In the genomic region with DNA sequence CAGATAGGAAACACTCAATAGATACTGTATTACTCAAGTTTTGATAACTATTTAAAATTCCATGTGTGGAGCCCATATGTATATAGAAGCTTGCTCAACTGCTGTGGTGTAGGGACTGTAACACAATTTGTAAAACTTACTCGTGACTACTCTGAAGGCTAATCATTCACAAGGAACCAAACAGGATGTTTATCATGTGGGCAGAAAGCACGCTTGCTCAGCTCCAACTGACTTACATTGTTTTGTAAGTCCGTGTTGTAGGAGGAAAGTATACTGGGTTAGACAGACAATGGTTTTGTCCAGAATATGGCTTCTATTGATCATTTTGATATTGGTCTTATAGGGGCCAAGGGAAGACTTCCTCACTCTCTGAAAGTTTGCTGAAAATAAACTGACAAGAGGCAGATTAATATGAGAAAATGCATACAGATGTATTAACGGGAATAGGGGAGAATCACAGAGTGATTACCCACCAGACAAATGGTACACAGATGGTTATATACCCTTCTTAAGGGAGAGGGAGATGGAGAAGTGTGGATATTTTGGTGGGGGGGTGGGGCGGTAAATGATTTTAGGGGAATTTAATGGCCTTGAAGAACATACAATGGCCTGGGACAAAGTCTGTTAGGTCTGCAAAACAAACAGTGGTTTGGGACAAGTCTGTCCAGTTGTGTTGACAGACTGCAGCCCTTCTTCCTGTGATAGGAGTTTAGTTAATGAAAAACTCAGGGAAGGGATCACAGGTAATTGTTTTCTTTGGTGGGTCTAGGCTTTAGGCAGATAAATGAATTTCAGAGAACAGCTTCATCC, we compare ENCODE assay signal across 1 cellular context.
A peak's percentile ranks its signal among the peaks of the same experiment; 100 is the strongest.
TF ChIP-seq lines count a peak whose summit lies in the region.

No MANE protein-coding gene starts in this region.

TF ChIP-seq in HepG2, 621 proteins besides CTCF, POLR2A, EP300 and RAD21 (continued from another document and continues in another):
- TF ChIP-seq, protein P1, sequence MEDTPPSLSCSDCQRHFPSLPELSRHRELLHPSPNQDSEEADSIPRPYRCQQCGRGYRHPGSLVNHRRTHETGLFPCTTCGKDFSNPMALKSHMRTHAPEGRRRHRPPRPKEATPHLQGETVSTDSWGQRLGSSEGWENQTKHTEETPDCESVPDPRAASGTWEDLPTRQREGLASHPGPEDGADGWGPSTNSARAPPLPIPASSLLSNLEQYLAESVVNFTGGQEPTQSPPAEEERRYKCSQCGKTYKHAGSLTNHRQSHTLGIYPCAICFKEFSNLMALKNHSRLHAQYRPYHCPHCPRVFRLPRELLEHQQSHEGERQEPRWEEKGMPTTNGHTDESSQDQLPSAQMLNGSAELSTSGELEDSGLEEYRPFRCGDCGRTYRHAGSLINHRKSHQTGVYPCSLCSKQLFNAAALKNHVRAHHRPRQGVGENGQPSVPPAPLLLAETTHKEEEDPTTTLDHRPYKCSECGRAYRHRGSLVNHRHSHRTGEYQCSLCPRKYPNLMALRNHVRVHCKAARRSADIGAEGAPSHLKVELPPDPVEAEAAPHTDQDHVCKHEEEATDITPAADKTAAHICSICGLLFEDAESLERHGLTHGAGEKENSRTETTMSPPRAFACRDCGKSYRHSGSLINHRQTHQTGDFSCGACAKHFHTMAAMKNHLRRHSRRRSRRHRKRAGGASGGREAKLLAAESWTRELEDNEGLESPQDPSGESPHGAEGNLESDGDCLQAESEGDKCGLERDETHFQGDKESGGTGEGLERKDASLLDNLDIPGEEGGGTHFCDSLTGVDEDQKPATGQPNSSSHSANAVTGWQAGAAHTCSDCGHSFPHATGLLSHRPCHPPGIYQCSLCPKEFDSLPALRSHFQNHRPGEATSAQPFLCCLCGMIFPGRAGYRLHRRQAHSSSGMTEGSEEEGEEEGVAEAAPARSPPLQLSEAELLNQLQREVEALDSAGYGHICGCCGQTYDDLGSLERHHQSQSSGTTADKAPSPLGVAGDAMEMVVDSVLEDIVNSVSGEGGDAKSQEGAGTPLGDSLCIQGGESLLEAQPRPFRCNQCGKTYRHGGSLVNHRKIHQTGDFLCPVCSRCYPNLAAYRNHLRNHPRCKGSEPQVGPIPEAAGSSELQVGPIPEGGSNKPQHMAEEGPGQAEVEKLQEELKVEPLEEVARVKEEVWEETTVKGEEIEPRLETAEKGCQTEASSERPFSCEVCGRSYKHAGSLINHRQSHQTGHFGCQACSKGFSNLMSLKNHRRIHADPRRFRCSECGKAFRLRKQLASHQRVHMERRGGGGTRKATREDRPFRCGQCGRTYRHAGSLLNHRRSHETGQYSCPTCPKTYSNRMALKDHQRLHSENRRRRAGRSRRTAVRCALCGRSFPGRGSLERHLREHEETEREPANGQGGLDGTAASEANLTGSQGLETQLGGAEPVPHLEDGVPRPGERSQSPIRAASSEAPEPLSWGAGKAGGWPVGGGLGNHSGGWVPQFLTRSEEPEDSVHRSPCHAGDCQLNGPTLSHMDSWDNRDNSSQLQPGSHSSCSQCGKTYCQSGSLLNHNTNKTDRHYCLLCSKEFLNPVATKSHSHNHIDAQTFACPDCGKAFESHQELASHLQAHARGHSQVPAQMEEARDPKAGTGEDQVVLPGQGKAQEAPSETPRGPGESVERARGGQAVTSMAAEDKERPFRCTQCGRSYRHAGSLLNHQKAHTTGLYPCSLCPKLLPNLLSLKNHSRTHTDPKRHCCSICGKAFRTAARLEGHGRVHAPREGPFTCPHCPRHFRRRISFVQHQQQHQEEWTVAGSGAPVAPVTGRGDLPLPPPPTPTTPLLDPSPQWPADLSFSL (CRISPR knock-in tag; IDR thresholded peaks at IDR 0.05): 0 out of 2 replicates have a peak, but pooled peaks have one; percentile 24
- no peak for TF ChIP-seq GABPA (IDR thresholded peaks at IDR 0.05; ENCODE audit: low read depth, low read length)
- peak; percentile 41 for TF ChIP-seq GABPA (CRISPR knock-in tag; IDR thresholded peaks at IDR 0.05; ENCODE audit: low read depth)
- TF ChIP-seq KDM3A (CRISPR knock-in tag; IDR thresholded peaks at IDR 0.05; ENCODE audit: low read depth): peak; percentile 56
- TF ChIP-seq JUN (CRISPR knock-in tag; IDR thresholded peaks at IDR 0.05): peak; percentile 15; the same call in 1 of the 2 replicates
- TF ChIP-seq ZNF605 (CRISPR knock-in tag; IDR thresholded peaks at IDR 0.05): peak; percentile 73; the same call in 1 of the 2 replicates
- TF ChIP-seq, protein P2, sequence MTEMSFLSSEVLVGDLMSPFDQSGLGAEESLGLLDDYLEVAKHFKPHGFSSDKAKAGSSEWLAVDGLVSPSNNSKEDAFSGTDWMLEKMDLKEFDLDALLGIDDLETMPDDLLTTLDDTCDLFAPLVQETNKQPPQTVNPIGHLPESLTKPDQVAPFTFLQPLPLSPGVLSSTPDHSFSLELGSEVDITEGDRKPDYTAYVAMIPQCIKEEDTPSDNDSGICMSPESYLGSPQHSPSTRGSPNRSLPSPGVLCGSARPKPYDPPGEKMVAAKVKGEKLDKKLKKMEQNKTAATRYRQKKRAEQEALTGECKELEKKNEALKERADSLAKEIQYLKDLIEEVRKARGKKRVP (CRISPR knock-in tag; IDR thresholded peaks at IDR 0.05): peak in 1 of 2 experiments; percentile 55; a peak in 2 of 4 replicates
- peak; percentile 97 for TF ChIP-seq ETV5 (CRISPR knock-in tag; IDR thresholded peaks at IDR 0.05; ENCODE audit: borderline replicate concordance)
- TF ChIP-seq MED8 (CRISPR knock-in tag; IDR thresholded peaks at IDR 0.05; ENCODE audit: insufficient replicate concordance): peak; percentile 59
- peak; percentile 92 for TF ChIP-seq MIXL1 (CRISPR knock-in tag; IDR thresholded peaks at IDR 0.05)
- no peak for TF ChIP-seq TAF1 (CRISPR knock-in tag; IDR thresholded peaks at IDR 0.05)
- 0 out of 2 replicates have a peak, but pooled peaks have one; percentile 14 for TF ChIP-seq ZNF616 (CRISPR knock-in tag; IDR thresholded peaks at IDR 0.05; ENCODE audit: low read depth)
- peak; percentile 88 for TF ChIP-seq MEIS2 (CRISPR knock-in tag; IDR thresholded peaks at IDR 0.05)
- TF ChIP-seq KDM6A (CRISPR knock-in tag; IDR thresholded peaks at IDR 0.05; ENCODE audit: low read depth): peak; percentile 98
- TF ChIP-seq MIER3 (CRISPR knock-in tag; IDR thresholded peaks at IDR 0.05; ENCODE audit: borderline replicate concordance): peak; percentile 29; the same call in 1 of the 2 replicates
- TF ChIP-seq, protein P3, sequence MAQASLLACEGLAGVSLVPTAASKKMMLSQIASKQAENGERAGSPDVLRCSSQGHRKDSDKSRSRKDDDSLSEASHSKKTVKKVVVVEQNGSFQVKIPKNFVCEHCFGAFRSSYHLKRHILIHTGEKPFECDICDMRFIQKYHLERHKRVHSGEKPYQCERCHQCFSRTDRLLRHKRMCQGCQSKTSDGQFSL (CRISPR knock-in tag; IDR thresholded peaks at IDR 0.05): peak; percentile 71; the same call in 1 of the 2 replicates
- TF ChIP-seq, protein P4, sequence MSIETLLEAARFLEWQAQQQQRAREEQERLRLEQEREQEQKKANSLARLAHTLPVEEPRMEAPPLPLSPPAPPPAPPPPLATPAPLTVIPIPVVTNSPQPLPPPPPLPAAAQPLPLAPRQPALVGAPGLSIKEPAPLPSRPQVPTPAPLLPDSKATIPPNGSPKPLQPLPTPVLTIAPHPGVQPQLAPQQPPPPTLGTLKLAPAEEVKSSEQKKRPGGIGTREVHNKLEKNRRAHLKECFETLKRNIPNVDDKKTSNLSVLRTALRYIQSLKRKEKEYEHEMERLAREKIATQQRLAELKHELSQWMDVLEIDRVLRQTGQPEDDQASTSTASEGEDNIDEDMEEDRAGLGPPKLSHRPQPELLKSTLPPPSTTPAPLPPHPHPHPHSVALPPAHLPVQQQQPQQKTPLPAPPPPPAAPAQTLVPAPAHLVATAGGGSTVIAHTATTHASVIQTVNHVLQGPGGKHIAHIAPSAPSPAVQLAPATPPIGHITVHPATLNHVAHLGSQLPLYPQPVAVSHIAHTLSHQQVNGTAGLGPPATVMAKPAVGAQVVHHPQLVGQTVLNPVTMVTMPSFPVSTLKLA (IDR thresholded peaks at IDR 0.05): peak; percentile 73
- TF ChIP-seq ZNF205 (CRISPR knock-in tag; IDR thresholded peaks at IDR 0.05): peak; percentile 83
- TF ChIP-seq NCOA2 (CRISPR knock-in tag; IDR thresholded peaks at IDR 0.05): peak; percentile 94
- TF ChIP-seq ISL2 (CRISPR knock-in tag; IDR thresholded peaks at IDR 0.05): peak; percentile 94
- TF ChIP-seq, protein P5, sequence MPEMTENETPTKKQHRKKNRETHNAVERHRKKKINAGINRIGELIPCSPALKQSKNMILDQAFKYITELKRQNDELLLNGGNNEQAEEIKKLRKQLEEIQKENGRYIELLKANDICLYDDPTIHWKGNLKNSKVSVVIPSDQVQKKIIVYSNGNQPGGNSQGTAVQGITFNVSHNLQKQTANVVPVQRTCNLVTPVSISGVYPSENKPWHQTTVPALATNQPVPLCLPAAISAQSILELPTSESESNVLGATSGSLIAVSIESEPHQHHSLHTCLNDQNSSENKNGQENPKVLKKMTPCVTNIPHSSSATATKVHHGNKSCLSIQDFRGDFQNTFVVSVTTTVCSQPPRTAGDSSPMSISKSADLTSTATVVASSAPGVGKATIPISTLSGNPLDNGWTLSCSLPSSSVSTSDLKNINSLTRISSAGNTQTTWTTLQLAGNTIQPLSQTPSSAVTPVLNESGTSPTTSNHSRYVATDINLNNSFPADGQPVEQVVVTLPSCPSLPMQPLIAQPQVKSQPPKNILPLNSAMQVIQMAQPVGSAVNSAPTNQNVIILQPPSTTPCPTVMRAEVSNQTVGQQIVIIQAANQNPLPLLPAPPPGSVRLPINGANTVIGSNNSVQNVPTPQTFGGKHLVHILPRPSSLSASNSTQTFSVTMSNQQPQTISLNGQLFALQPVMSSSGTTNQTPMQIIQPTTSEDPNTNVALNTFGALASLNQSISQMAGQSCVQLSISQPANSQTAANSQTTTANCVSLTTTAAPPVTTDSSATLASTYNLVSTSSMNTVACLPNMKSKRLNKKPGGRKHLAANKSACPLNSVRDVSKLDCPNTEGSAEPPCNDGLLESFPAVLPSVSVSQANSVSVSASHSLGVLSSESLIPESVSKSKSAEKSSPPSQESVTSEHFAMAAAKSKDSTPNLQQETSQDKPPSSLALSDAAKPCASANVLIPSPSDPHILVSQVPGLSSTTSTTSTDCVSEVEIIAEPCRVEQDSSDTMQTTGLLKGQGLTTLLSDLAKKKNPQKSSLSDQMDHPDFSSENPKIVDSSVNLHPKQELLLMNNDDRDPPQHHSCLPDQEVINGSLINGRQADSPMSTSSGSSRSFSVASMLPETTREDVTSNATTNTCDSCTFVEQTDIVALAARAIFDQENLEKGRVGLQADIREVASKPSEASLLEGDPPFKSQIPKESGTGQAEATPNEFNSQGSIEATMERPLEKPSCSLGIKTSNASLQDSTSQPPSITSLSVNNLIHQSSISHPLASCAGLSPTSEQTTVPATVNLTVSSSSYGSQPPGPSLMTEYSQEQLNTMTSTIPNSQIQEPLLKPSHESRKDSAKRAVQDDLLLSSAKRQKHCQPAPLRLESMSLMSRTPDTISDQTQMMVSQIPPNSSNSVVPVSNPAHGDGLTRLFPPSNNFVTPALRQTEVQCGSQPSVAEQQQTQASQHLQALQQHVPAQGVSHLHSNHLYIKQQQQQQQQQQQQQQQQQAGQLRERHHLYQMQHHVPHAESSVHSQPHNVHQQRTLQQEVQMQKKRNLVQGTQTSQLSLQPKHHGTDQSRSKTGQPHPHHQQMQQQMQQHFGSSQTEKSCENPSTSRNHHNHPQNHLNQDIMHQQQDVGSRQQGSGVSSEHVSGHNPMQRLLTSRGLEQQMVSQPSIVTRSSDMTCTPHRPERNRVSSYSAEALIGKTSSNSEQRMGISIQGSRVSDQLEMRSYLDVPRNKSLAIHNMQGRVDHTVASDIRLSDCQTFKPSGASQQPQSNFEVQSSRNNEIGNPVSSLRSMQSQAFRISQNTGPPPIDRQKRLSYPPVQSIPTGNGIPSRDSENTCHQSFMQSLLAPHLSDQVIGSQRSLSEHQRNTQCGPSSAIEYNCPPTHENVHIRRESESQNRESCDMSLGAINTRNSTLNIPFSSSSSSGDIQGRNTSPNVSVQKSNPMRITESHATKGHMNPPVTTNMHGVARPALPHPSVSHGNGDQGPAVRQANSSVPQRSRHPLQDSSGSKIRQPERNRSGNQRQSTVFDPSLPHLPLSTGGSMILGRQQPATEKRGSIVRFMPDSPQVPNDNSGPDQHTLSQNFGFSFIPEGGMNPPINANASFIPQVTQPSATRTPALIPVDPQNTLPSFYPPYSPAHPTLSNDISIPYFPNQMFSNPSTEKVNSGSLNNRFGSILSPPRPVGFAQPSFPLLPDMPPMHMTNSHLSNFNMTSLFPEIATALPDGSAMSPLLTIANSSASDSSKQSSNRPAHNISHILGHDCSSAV (CRISPR knock-in tag; IDR thresholded peaks at IDR 0.05; ENCODE audit: borderline replicate concordance): no peak
- TF ChIP-seq TSC22D2 (CRISPR knock-in tag; IDR thresholded peaks at IDR 0.05; ENCODE audit: borderline replicate concordance): no peak
- TF ChIP-seq ZNF781 (CRISPR knock-in tag; IDR thresholded peaks at IDR 0.05; ENCODE audit: borderline replicate concordance, not compliant biosample characterization): peak; percentile 67
- TF ChIP-seq ZNF292 (CRISPR knock-in tag; IDR thresholded peaks at IDR 0.05; ENCODE audit: borderline replicate concordance, low read depth): peak; percentile 64; the same call in 1 of the 2 replicates
- no peak for TF ChIP-seq DNMT1 (CRISPR knock-in tag; IDR thresholded peaks at IDR 0.05)
- 0 out of 4 replicates have a peak, but pooled peaks of 1 of the 2 experiments have one; percentile 19 for TF ChIP-seq NR2F1 (CRISPR knock-in tag; IDR thresholded peaks at IDR 0.05)
- no peak for TF ChIP-seq ZNF777 (CRISPR knock-in tag; IDR thresholded peaks at IDR 0.05)
- TF ChIP-seq ZNF17 (CRISPR knock-in tag; IDR thresholded peaks at IDR 0.05): no peak
- peak; percentile 58; the same call in 1 of the 2 replicates for TF ChIP-seq ZNF746 (CRISPR knock-in tag; IDR thresholded peaks at IDR 0.05)
- TF ChIP-seq CCDC6 (CRISPR knock-in tag; IDR thresholded peaks at IDR 0.05): peak; percentile 52; the same call in 1 of the 2 replicates
- TF ChIP-seq, protein P6, sequence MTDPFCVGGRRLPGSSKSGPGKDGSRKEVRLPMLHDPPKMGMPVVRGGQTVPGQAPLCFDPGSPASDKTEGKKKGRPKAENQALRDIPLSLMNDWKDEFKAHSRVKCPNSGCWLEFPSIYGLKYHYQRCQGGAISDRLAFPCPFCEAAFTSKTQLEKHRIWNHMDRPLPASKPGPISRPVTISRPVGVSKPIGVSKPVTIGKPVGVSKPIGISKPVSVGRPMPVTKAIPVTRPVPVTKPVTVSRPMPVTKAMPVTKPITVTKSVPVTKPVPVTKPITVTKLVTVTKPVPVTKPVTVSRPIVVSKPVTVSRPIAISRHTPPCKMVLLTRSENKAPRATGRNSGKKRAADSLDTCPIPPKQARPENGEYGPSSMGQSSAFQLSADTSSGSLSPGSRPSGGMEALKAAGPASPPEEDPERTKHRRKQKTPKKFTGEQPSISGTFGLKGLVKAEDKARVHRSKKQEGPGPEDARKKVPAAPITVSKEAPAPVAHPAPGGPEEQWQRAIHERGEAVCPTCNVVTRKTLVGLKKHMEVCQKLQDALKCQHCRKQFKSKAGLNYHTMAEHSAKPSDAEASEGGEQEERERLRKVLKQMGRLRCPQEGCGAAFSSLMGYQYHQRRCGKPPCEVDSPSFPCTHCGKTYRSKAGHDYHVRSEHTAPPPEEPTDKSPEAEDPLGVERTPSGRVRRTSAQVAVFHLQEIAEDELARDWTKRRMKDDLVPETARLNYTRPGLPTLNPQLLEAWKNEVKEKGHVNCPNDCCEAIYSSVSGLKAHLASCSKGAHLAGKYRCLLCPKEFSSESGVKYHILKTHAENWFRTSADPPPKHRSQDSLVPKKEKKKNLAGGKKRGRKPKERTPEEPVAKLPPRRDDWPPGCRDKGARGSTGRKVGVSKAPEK (CRISPR knock-in tag; IDR thresholded peaks at IDR 0.05; ENCODE audit: borderline replicate concordance): no peak
- peak; percentile 94 for TF ChIP-seq ZNF792 (CRISPR knock-in tag; IDR thresholded peaks at IDR 0.05)
- peak; percentile 96 for TF ChIP-seq SOX5 (CRISPR knock-in tag; IDR thresholded peaks at IDR 0.05; ENCODE audit: borderline replicate concordance)
